ENCODE assay signal across 8 cellular contexts in the genomic region with DNA sequence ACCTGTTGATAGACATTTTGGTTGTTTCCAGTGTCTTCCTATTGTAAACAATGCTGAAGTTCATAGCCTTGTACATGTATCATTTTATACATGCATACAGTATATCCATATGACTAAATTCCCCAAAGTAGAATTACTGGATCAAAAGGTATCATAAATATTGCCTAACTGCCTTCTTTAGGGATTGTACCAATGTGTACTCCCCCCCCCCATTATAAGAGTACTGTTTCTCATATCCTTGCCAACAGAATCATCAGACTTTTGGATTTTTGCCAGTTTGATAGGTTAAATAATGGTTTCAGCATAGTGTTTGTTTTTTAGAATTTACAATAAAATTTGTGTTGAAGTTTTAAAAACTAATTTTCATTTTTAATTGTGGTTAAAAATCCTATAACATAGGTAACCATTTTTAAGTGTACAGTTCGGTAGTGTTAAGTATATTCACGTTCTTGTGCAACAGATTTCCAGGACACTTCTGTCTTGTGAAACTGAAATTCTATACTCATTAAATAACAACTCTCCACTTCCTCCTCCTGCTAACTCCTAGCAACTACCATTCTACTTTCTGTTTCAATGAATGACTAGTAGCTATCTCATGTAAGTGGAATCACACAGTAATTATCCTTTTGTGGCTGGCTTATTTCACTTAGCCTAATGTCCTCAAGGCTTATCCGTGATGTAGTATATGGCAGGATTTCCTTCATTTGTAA. TPM values are rescaled to one million over a fixed set of nuclear protein-coding genes. Genes with fewer than 3 reads are reported as not detected.
A peak's percentile ranks its signal among the peaks of the same experiment; 100 is the strongest.
DNase-seq lines count a peak whose midpoint lies in the region; ATAC-seq, FAIRE-seq and TF ChIP-seq lines count a peak whose summit lies in the region.

No MANE protein-coding gene starts in this region.

- peaks cover 35% of the 10 kb centered on the region for H3K4me1 Mint-ChIP-seq in CD14-positive monocyte
- H3K4me1 Mint-ChIP-seq in chondrocyte (ENCODE audit: low read depth) = peaks cover 15% of the 10 kb centered on the region

- TF ChIP-seq CTCF in CD14-positive monocyte (IDR thresholded peaks at IDR 0.05) (no peak), chondrocyte (IDR thresholded peaks at IDR 0.05) (peak; percentile 17), pancreas (IDR thresholded peaks at IDR 0.05) (no peak)

- DNase-seq in CD14-positive monocyte (ENCODE audit: low spot score) = no peak
- DNase-seq in NCI-H2171 treated with DMSO at 0.1 percent for 48 hours (lab: John Stamatoyannopoulos, UW) = peak; percentile 88
- DNase-seq in chondrocyte (ENCODE audit: low spot score) = no peak
- DNase-seq in pancreas = no peak
- no peak for DNase-seq in stimulated activated CD4-positive, alpha-beta T cell treated with anti-CD3 and anti-CD28 coated beads, Interleukin-2, amount 100 ng/mL, for 48 hours
- no peak for DNase-seq in erythroblast (lab: John Stamatoyannopoulos, UW)

- H3K27me3 Mint-ChIP-seq in CD14-positive monocyte (ENCODE audit: low read depth in 3 of 3) (peaks cover 0 to 2% (median 2%) of the 10 kb centered on the region in 3 donors), chondrocyte (ENCODE audit: low read depth) (no peaks in the 10 kb centered on the region)

- ATAC-seq in GM19035 (IDR thresholded peaks at IDR 0.05; ENCODE audit: unreplicated experiment) (peak; percentile 99), HG03103 (IDR thresholded peaks at IDR 0.05; ENCODE audit: low read depth, unreplicated experiment) (peak; percentile 98), pancreas (peak in 3 of 4 donors; percentile 33 to 64 (median 39))

- peaks cover 30 to 32% (median 31%) of the 10 kb centered on the region in 3 donors for H3K4me1 ChIP-seq in pancreas

- WGBS in pancreas, 2 donors = 11 to 15% methylated on average over 3 of the region's 3 CpGs

- FAIRE-seq in pancreas (lab: Jason Lieb, UNC) = peak; percentile 94

- intact Hi-C loops in CD14-positive monocyte (cut with micrococcal nuclease) (no loop called here), pancreas (cut with DNase I) (no loop called here)

- H3K27me3 ChIP-seq in pancreas = no peaks in the 10 kb centered on the region

- H3K27ac Mint-ChIP-seq in CD14-positive monocyte (peak overlapping the region; percentile 72 to 92 (median 87)), chondrocyte (ENCODE audit: unreplicated experiment) (peak overlapping the region; percentile 73)

- peaks cover 0 to 3% (median 0%) of the 10 kb centered on the region in 4 donors for H3K9me3 ChIP-seq in pancreas

- TF ChIP-seq POLR2A in erythroblast (IDR thresholded peaks at IDR 0.05; ENCODE audit: low read length) = no peak

- H3K9me3 Mint-ChIP-seq in CD14-positive monocyte (peaks cover 0 to 3% (median 0%) of the 10 kb centered on the region in 7 donors), chondrocyte (ENCODE audit: low read depth) (no peaks in the 10 kb centered on the region)

- H3K36me3 Mint-ChIP-seq in CD14-positive monocyte (no peaks in the 10 kb centered on the region), chondrocyte (ENCODE audit: low read depth) (no peaks in the 10 kb centered on the region)

- H3K27ac ChIP-seq in pancreas = peak overlapping the region in 2 of 4 donors; percentile 83 to 86

- H3K4me3 Mint-ChIP-seq in CD14-positive monocyte (peak overlapping the region in 1 of 2 donors; percentile 30), chondrocyte (ENCODE audit: unreplicated experiment) (peak overlapping the region; percentile 5)

- H3K4me3 ChIP-seq in pancreas = peak overlapping the region in 1 of 4 donors; percentile 9

- no peaks in the 10 kb centered on the region for H3K36me3 ChIP-seq in pancreas

RNA-seq across cellular contexts. Expression of a gene that starts 30.8 kb away (rescaled TPM):
- polyA plus RNA-seq in CD14-positive monocyte = 10 to 100 TPM; 30.9 to 34.2 TPM
- total RNA-seq in chondrocyte = 18.2 to 30.5 TPM (median 23.2 TPM) in 3 replicates
- total RNA-seq in pancreas = 10 to 100 TPM; 17.5 to 43.1 (median 24.0) TPM
- polyA plus RNA-seq in pancreas = 10 to 100 TPM; 17.2 to 22.8 TPM

Comparison
In these comparisons a context has a peak if more than half of its experiments do, and no peak if none do; other contexts are left out.
1. ATAC-seq: peak in every context shown above with its lines; median percentile 99 in GM19035; 98 in HG03103; 39 in pancreas.